Comparison of ENCODE assay signal across 1 cellular context in the genomic region with DNA sequence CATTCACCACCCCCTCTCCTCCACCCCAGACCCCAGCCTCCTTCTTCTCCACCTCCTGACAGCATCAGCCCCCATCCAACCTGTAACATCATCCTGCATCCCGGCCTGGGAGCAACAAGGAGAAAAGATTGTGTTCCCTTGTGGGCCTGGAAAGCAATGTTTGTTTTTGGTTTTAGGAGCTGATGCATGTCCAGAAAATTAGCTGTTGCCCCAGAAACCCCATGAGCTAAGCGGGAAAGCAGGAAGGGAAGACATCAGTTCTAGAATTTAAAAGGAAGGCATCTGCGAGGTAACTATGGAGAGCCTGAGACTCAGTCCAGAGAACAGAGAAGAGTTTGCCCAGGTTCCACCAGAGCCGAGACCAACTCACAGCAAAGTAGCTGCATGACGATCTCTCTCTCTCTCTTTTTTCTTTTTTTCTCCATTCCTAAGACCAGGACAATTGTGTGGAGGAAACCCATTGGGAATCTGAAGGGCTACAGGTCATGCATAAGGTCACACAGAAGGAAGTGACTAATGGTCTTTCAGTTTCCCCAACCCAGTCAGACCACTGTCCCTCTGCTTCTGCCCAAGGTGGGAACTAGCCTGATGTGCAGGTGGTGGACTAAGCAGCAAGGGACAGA.
TF ChIP-seq lines count a peak whose summit lies in the region.

No MANE protein-coding gene starts in this region.

TF ChIP-seq in endothelial cell of umbilical vein, 7 proteins besides CTCF, POLR2A, EP300 and RAD21:
- peak; percentile 40 for TF ChIP-seq JUN (IDR thresholded peaks at IDR 0.05; ENCODE audit: borderline replicate concordance, insufficient read depth, insufficient read length, low read depth)
- TF ChIP-seq GATA2 (IDR thresholded peaks at IDR 0.05; ENCODE audit: insufficient read depth, insufficient read length, low read depth, low read length), result no peak
